ENCODE assay signal across 1 cellular context in the genomic region with DNA sequence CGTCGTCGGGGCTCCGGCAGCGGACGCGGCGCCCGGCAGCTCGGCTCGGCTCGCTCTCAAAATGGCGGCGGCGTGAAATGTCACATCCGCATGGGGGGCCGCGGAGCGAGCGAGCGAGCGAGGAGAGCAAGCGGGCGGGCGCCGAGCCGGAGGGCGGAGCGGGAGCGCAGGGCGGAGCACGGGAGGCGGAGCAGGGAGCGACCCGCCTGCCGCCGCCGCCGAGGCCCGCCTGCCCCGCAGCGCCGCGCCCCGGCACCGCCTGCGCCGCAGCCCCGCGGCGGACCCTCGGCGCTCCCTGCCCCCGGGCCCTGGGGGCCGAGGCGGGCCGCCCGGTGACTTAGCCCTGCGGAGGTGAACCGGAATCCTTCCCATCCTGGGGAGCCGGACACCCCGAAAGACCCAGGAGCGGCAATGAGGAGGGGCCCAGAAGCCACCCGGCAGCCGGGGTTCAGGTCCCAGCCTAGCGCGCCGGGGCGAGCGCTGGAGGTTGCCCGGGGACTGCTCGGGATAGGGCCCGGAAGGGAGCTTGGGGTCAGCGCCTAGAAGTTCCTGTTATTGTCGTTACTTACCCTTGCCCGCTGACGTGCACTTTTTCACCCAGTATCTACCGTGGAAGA.
TF ChIP-seq lines count a peak whose summit lies in the region.

A gene (minus strand): TSS at position 82 of the 617 bp plus-strand sequence. CDS start 621 bp downstream, outside the sequence.

TF ChIP-seq in K562, 482 proteins besides CTCF, POLR2A, EP300 and RAD21 (continued from another document):
- TF ChIP-seq, protein P1, sequence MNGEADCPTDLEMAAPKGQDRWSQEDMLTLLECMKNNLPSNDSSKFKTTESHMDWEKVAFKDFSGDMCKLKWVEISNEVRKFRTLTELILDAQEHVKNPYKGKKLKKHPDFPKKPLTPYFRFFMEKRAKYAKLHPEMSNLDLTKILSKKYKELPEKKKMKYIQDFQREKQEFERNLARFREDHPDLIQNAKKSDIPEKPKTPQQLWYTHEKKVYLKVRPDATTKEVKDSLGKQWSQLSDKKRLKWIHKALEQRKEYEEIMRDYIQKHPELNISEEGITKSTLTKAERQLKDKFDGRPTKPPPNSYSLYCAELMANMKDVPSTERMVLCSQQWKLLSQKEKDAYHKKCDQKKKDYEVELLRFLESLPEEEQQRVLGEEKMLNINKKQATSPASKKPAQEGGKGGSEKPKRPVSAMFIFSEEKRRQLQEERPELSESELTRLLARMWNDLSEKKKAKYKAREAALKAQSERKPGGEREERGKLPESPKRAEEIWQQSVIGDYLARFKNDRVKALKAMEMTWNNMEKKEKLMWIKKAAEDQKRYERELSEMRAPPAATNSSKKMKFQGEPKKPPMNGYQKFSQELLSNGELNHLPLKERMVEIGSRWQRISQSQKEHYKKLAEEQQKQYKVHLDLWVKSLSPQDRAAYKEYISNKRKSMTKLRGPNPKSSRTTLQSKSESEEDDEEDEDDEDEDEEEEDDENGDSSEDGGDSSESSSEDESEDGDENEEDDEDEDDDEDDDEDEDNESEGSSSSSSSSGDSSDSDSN (IDR thresholded peaks at IDR 0.05; ENCODE audit: borderline replicate concordance in 1 of 2, low read depth in 2 of 2, low read length in 2 of 2), result peak in 1 of 2 experiments; percentile 3; a peak in 2 of 4 replicates
- TF ChIP-seq ZSCAN32 (CRISPR knock-in tag; IDR thresholded peaks at IDR 0.05), result no peak
- peak; percentile 87 for TF ChIP-seq POLR2G (IDR thresholded peaks at IDR 0.05; ENCODE audit: low read depth, low read length)
- TF ChIP-seq, protein P2, sequence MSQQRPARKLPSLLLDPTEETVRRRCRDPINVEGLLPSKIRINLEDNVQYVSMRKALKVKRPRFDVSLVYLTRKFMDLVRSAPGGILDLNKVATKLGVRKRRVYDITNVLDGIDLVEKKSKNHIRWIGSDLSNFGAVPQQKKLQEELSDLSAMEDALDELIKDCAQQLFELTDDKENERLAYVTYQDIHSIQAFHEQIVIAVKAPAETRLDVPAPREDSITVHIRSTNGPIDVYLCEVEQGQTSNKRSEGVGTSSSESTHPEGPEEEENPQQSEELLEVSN (IDR thresholded peaks at IDR 0.05; ENCODE audit: borderline replicate concordance in 1 of 2, extremely low read depth in 1 of 2, insufficient read depth in 1 of 2, insufficient read length in 1 of 2, low read depth in 1 of 2, low read length in 1 of 2, poor library complexity in 1 of 2, severe bottlenecking in 1 of 2), result peak; percentile 38 to 76
- TF ChIP-seq, protein P3, sequence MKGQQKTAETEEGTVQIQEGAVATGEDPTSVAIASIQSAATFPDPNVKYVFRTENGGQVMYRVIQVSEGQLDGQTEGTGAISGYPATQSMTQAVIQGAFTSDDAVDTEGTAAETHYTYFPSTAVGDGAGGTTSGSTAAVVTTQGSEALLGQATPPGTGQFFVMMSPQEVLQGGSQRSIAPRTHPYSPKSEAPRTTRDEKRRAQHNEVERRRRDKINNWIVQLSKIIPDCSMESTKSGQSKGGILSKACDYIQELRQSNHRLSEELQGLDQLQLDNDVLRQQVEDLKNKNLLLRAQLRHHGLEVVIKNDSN (CRISPR knock-in tag; IDR thresholded peaks at IDR 0.05), result no peak
- peak; percentile 45 to 54 for TF ChIP-seq NRF1 (conservative IDR thresholded peaks at IDR 0.05 in 1 of 2, IDR thresholded peaks at IDR 0.05 in 1 of 2)
- TF ChIP-seq PRPF4 (IDR thresholded peaks at IDR 0.05; ENCODE audit: insufficient read depth, low read depth, low read length, poor library complexity, severe bottlenecking), result no peak
- no peak for TF ChIP-seq ZNF583 (CRISPR knock-in tag; IDR thresholded peaks at IDR 0.05)
- no peak for TF ChIP-seq BACH1 (tag; IDR thresholded peaks at IDR 0.05)
- TF ChIP-seq MAZ (CRISPR knock-in tag; conservative IDR thresholded peaks at IDR 0.05 in 1 of 2, IDR thresholded peaks at IDR 0.05 in 1 of 2), result peak; percentile 84 to 89
- TF ChIP-seq, protein P4, sequence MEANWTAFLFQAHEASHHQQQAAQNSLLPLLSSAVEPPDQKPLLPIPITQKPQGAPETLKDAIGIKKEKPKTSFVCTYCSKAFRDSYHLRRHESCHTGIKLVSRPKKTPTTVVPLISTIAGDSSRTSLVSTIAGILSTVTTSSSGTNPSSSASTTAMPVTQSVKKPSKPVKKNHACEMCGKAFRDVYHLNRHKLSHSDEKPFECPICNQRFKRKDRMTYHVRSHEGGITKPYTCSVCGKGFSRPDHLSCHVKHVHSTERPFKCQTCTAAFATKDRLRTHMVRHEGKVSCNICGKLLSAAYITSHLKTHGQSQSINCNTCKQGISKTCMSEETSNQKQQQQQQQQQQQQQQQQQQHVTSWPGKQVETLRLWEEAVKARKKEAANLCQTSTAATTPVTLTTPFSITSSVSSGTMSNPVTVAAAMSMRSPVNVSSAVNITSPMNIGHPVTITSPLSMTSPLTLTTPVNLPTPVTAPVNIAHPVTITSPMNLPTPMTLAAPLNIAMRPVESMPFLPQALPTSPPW (CRISPR knock-in tag; IDR thresholded peaks at IDR 0.05), result peak; percentile 65
- TF ChIP-seq NR2C2 (CRISPR knock-in tag; IDR thresholded peaks at IDR 0.05), result no peak
- TF ChIP-seq NR2C2 (tag; IDR thresholded peaks at IDR 0.05), result peak; percentile 63
- peak; percentile 27; the same call in 1 of the 2 replicates for TF ChIP-seq EP400 (IDR thresholded peaks at IDR 0.05)
- TF ChIP-seq CCNT2 (IDR thresholded peaks at IDR 0.05; ENCODE audit: borderline replicate concordance, extremely low read depth, insufficient read length, low read depth, low read length), result peak; percentile 81
- no peak for TF ChIP-seq MTA1 (IDR thresholded peaks at IDR 0.05; ENCODE audit: borderline replicate concordance)
- TF ChIP-seq, protein P5, sequence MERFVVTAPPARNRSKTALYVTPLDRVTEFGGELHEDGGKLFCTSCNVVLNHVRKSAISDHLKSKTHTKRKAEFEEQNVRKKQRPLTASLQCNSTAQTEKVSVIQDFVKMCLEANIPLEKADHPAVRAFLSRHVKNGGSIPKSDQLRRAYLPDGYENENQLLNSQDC (CRISPR knock-in tag; IDR thresholded peaks at IDR 0.05), result no peak
- TF ChIP-seq PCBP2 (IDR thresholded peaks at IDR 0.05; ENCODE audit: low read depth, low read length, poor library complexity, severe bottlenecking), result no peak
- peak; percentile 38 for TF ChIP-seq FIP1L1 (IDR thresholded peaks at IDR 0.05; ENCODE audit: low read depth, low read length, poor library complexity, severe bottlenecking)
- TF ChIP-seq, protein P6, sequence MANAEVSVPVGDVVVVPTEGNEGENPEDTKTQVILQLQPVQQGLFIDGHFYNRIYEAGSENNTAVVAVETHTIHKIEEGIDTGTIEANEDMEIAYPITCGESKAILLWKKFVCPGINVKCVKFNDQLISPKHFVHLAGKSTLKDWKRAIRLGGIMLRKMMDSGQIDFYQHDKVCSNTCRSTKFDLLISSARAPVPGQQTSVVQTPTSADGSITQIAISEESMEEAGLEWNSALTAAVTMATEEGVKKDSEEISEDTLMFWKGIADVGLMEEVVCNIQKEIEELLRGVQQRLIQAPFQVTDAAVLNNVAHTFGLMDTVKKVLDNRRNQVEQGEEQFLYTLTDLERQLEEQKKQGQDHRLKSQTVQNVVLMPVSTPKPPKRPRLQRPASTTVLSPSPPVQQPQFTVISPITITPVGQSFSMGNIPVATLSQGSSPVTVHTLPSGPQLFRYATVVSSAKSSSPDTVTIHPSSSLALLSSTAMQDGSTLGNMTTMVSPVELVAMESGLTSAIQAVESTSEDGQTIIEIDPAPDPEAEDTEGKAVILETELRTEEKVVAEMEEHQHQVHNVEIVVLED (CRISPR knock-in tag; IDR thresholded peaks at IDR 0.05), result peak; percentile 48; the same call in 1 of the 2 replicates
- TF ChIP-seq, protein P7, sequence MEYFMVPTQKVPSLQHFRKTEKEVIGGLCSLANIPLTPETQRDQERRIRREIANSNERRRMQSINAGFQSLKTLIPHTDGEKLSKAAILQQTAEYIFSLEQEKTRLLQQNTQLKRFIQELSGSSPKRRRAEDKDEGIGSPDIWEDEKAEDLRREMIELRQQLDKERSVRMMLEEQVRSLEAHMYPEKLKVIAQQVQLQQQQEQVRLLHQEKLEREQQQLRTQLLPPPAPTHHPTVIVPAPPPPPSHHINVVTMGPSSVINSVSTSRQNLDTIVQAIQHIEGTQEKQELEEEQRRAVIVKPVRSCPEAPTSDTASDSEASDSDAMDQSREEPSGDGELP (CRISPR knock-in tag; IDR thresholded peaks at IDR 0.05; ENCODE audit: borderline replicate concordance), result 0 out of 2 replicates have a peak, but pooled peaks have one; percentile 4
- TF ChIP-seq GABPA (tag; conservative IDR thresholded peaks at IDR 0.05; ENCODE audit: low read depth), result peak; percentile 67
- TF ChIP-seq TBP (optimal IDR thresholded peaks at IDR 0.05; ENCODE audit: low read depth, low read length), result peak; percentile 88
- peak; percentile 73 for TF ChIP-seq CREM (IDR thresholded peaks at IDR 0.05; ENCODE audit: low read depth)
- TF ChIP-seq SIN3B (IDR thresholded peaks at IDR 0.05; ENCODE audit: low read depth), result 0 out of 2 replicates have a peak, but pooled peaks have one; percentile 30
- TF ChIP-seq, protein P8, sequence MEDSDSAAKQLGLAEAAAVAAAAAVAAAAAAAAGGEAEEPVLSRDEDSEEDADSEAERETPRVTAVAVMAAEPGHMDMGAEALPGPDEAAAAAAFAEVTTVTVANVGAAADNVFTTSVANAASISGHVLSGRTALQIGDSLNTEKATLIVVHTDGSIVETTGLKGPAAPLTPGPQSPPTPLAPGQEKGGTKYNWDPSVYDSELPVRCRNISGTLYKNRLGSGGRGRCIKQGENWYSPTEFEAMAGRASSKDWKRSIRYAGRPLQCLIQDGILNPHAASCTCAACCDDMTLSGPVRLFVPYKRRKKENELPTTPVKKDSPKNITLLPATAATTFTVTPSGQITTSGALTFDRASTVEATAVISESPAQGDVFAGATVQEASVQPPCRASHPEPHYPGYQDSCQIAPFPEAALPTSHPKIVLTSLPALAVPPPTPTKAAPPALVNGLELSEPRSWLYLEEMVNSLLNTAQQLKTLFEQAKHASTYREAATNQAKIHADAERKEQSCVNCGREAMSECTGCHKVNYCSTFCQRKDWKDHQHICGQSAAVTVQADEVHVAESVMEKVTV (CRISPR knock-in tag; IDR thresholded peaks at IDR 0.05), result no peak
